ENCODE assay signal across 1 cellular context in the genomic region with DNA sequence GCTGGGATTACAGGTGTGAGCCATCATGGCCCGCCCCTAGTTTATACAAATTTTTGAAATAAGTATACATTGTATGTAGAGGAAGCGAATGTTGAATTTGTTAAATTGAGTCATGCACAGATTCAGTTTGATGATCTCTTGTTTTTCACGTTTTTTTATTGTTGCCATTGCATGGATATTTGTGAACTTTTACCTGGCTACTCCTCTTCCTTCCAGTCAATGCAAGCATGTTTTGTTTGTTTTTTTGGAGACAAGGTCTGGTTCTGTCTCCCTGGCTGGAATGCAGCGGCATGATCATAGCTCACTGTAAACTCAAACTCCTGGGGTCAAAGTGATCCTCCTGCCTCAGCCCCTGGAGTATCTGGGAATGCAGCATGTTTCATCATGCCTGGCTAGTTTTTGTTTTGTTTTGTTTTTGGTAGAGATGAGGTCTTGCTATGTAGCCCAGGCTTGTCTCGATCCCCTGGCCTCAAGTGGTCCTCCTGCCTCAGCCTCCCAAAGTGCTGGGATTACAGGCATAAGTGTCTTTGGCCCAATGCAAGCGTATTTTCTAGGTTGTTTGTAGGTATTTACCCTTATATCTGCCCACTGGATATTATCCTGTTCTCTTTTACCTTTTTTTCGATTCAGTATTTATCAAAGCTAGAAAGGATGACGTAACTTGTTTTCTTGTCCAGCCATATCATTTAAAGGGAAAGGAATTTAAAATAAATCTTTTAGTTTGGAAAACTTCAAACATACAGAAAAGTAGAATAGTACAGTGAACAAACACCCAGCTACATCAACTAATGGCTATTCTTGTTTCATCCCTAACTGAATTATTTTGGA.
TF ChIP-seq lines count a peak whose summit lies in the region.

No MANE protein-coding gene starts in this region.

TF ChIP-seq in HepG2, 621 proteins besides CTCF, POLR2A, EP300 and RAD21 (continued from another document):
- TF ChIP-seq, protein P1, sequence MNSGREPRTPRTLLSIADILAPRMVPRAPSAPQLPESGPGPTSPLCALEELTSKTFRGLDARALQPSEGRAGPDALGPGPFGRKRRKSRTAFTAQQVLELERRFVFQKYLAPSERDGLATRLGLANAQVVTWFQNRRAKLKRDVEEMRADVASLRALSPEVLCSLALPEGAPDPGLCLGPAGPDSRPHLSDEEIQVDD (CRISPR knock-in tag; IDR thresholded peaks at IDR 0.05; ENCODE audit: borderline replicate concordance): no peak
- TF ChIP-seq HIVEP1 (CRISPR knock-in tag; IDR thresholded peaks at IDR 0.05) (no peak), TCF7 (IDR thresholded peaks at IDR 0.05; ENCODE audit: low read depth) (peak; percentile 94), SNAPC5 (CRISPR knock-in tag; IDR thresholded peaks at IDR 0.05; ENCODE audit: borderline replicate concordance) (0 out of 2 replicates have a peak, but pooled peaks have one; percentile 41), ZNF501 (CRISPR knock-in tag; IDR thresholded peaks at IDR 0.05) (peak; percentile 83), FOXK2 (IDR thresholded peaks at IDR 0.05) (peak; percentile 93), ZNF441 (CRISPR knock-in tag; IDR thresholded peaks at IDR 0.05; ENCODE audit: borderline replicate concordance) (no peak), SNAPC4 (CRISPR knock-in tag; IDR thresholded peaks at IDR 0.05) (no peak), MAFF (IDR thresholded peaks at IDR 0.05; ENCODE audit: low read depth, low read length) (0 out of 2 replicates have a peak, but pooled peaks have one; percentile 32), ZNF260 (CRISPR knock-in tag; IDR thresholded peaks at IDR 0.05; ENCODE audit: borderline replicate concordance, low read depth) (no peak), ZNF281 (CRISPR knock-in tag; IDR thresholded peaks at IDR 0.05; ENCODE audit: borderline replicate concordance) (peak; percentile 62; the same call in 1 of the 2 replicates)
- TF ChIP-seq, protein P2, sequence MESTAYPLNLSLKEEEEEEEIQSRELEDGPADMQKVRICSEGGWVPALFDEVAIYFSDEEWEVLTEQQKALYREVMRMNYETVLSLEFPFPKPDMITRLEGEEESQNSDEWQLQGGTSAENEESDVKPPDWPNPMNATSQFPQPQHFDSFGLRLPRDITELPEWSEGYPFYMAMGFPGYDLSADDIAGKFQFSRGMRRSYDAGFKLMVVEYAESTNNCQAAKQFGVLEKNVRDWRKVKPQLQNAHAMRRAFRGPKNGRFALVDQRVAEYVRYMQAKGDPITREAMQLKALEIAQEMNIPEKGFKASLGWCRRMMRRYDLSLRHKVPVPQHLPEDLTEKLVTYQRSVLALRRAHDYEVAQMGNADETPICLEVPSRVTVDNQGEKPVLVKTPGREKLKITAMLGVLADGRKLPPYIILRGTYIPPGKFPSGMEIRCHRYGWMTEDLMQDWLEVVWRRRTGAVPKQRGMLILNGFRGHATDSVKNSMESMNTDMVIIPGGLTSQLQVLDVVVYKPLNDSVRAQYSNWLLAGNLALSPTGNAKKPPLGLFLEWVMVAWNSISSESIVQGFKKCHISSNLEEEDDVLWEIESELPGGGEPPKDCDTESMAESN (CRISPR knock-in tag; conservative IDR thresholded peaks at IDR 0.05): peak; percentile 78
- TF ChIP-seq, protein P3, sequence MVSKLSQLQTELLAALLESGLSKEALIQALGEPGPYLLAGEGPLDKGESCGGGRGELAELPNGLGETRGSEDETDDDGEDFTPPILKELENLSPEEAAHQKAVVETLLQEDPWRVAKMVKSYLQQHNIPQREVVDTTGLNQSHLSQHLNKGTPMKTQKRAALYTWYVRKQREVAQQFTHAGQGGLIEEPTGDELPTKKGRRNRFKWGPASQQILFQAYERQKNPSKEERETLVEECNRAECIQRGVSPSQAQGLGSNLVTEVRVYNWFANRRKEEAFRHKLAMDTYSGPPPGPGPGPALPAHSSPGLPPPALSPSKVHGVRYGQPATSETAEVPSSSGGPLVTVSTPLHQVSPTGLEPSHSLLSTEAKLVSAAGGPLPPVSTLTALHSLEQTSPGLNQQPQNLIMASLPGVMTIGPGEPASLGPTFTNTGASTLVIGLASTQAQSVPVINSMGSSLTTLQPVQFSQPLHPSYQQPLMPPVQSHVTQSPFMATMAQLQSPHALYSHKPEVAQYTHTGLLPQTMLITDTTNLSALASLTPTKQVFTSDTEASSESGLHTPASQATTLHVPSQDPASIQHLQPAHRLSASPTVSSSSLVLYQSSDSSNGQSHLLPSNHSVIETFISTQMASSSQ (IDR thresholded peaks at IDR 0.05; ENCODE audit: low read depth): peak; percentile 76
- TF ChIP-seq, protein P3 (CRISPR knock-in tag; IDR thresholded peaks at IDR 0.05; ENCODE audit: borderline replicate concordance): peak; percentile 72; the same call in 1 of the 2 replicates
TF ChIP-seq in HepG2: peak in this region for 246.
